In genomic region chr2:238471-239268, GRCh38 we compare ENCODE assay signal across 32 cellular contexts. TPM values are rescaled to one million over a fixed set of nuclear protein-coding genes. Genes with fewer than 3 reads are reported as not detected.
DNase-seq lines count a peak whose midpoint lies in the region; ATAC-seq and TF ChIP-seq lines count a peak whose summit lies in the region.
"Had no signal": no experiment of that assay in that cellular context is flagged by ENCODE, and none has a peak within 500 bp of the region (broad histone marks: within the 10 kb centered on the region; RNA-seq: fewer than 3 reads in every experiment).

No MANE protein-coding gene starts in this region.

- H3K27me3 Mint-ChIP-seq in effector memory CD8-positive, alpha-beta T cell: no peaks in the 10 kb centered on the region
- H3K27me3 Mint-ChIP-seq in natural killer cell (ENCODE audit: low read depth in 2 of 2) (no peaks in the 10 kb centered on the region), type B pancreatic cell (no peaks in the 10 kb centered on the region)
- H3K27me3 Mint-ChIP-seq: CD4-positive, alpha-beta memory T cell; naive B cell; T-cell had no signal

- peak overlapping the region; percentile 21 to 78 for H3K27ac Mint-ChIP-seq in effector memory CD8-positive, alpha-beta T cell
- H3K27ac Mint-ChIP-seq in natural killer cell: peak overlapping the region; percentile 91 to 94
- peak overlapping the region; percentile 39 for H3K27ac Mint-ChIP-seq in type B pancreatic cell
- H3K27ac Mint-ChIP-seq: CD4-positive, alpha-beta memory T cell; GM23338; T-cell had no signal

- no peaks in the 10 kb centered on the region for H3K9me3 Mint-ChIP-seq in effector memory CD8-positive, alpha-beta T cell
- H3K9me3 Mint-ChIP-seq in natural killer cell: peaks cover 0 to 3% of the 10 kb centered on the region in 2 donors
- H3K9me3 Mint-ChIP-seq in type B pancreatic cell: no peaks in the 10 kb centered on the region
- H3K9me3 Mint-ChIP-seq: GM23338 had no signal

- H3K4me3 Mint-ChIP-seq in effector memory CD8-positive, alpha-beta T cell: peak overlapping the region; percentile 49 to 57
- H3K4me3 Mint-ChIP-seq in natural killer cell (peak overlapping the region; percentile 84), type B pancreatic cell (no peak overlapping the region)
- H3K4me3 Mint-ChIP-seq: activated T-cell treated with anti-CD3 and anti-CD28 coated beads, Interleukin-2, amount 50 U/mL, for 4 hours; CD4-positive, alpha-beta memory T cell; GM23338; naive B cell; T-cell had no signal

- peaks cover 8% of the 10 kb centered on the region for H3K36me3 Mint-ChIP-seq in effector memory CD8-positive, alpha-beta T cell (ENCODE audit: insufficient read depth)
- H3K36me3 Mint-ChIP-seq in natural killer cell: peaks cover 28% of the 10 kb centered on the region
- peaks cover 41% of the 10 kb centered on the region for H3K36me3 Mint-ChIP-seq in type B pancreatic cell

- intact Hi-C loops in natural killer cell (cut with micrococcal nuclease): loop anchor here (5.0 kb wide), 2 partner anchors 46 to 61 kb away; no protein-coding TSS in a partner anchor

- H3K4me1 Mint-ChIP-seq in effector memory CD8-positive, alpha-beta T cell (ENCODE audit: low read depth in 2 of 2): peaks cover 11 to 21% of the 10 kb centered on the region in 2 donors
- H3K4me1 Mint-ChIP-seq in natural killer cell (peaks cover 42 to 47% of the 10 kb centered on the region in 2 donors), type B pancreatic cell (ENCODE audit: unreplicated experiment) (no peaks in the 10 kb centered on the region)
- H3K4me1 Mint-ChIP-seq: naive B cell had no signal

- ATAC-seq in effector memory CD8-positive, alpha-beta T cell (replicated peaks): peak; percentile 17
- peak; percentile 44 to 61 (median 52) for ATAC-seq in natural killer cell
- no peak for ATAC-seq in GM19035 (IDR thresholded peaks at IDR 0.05; ENCODE audit: unreplicated experiment)
- ATAC-seq: activated T-cell treated with anti-CD3 and anti-CD28 coated beads, Interleukin-2, amount 50 U/mL, for 4 hours; body of pancreas; GM23338; K562; psoas muscle; sciatic nerve; T-cell had no signal

- TF ChIP-seq CTCF in natural killer cell (IDR thresholded peaks at IDR 0.05) (no peak), type B pancreatic cell (conservative IDR thresholded peaks at IDR 0.05) (no peak)

- peak; percentile 7 for DNase-seq in NCI-H82 (lab: John Stamatoyannopoulos, UW)
- DNase-seq in NCI-H82 treated with DMSO at 0.1 percent for 48 hours (lab: John Stamatoyannopoulos, UW; ENCODE audit: unreplicated experiment): no peak
- DNase-seq in effector memory CD8-positive, alpha-beta T cell: no peak
- DNase-seq in natural killer cell: no peak
- DNase-seq in type B pancreatic cell (ENCODE audit: extremely low spot score, unreplicated experiment): no peak
- no peak for DNase-seq in inferior parietal cortex (ENCODE audit: extremely low spot score)
- DNase-seq in T1000 (lab: John Stamatoyannopoulos, UW): no peak
- DNase-seq: activated CD4-positive, CD25-positive, alpha-beta regulatory T cell; activated T-cell treated with anti-CD3 and anti-CD28 coated beads, Interleukin-2, amount 50 U/mL, for 4 hours; body of pancreas; CD4-positive, alpha-beta memory T cell; colonic mucosa; effector memory CD4-positive, alpha-beta T cell; left ventricle myocardium inferior; naive B cell; NCI-H1048; NCI-H1694; NCI-H446; occipital lobe; psoas muscle; stimulated activated CD4-positive, alpha-beta T cell treated with anti-CD3 and anti-CD28 coated beads, Interleukin-12 subunit alpha, Interleukin-12 subunit beta, amount 100 ng/mL, for 4 hours; stimulated activated CD4-positive, alpha-beta T cell treated with anti-CD3 and anti-CD28 coated beads, Interleukin-2, amount 100 ng/mL, for 48 hours; stomach; upper lobe of left lung had no signal

RNA-seq across cellular contexts. Expression of gene SH3YL1, which starts 25.2 kb away (rescaled TPM):
- total RNA-seq in natural killer cell (10 to 100 TPM; 28.3 to 42.2 (median 32.3) TPM), type B pancreatic cell (ENCODE audit: low replicate concordance) (61.4 and 110 TPM in 2 replicates)

RNA-seq across cellular contexts. Expression of gene ACP1, which starts 26.1 kb away (rescaled TPM):
- 100 to 1,000 TPM in 2 of 3 donors, 10 to 100 TPM in 1; 87.2 to 104 (median 102) TPM for total RNA-seq in natural killer cell
- 121 and 124 TPM in 2 replicates for total RNA-seq in type B pancreatic cell (ENCODE audit: low replicate concordance)

RNA-seq across cellular contexts. Expression of gene ALKAL2, which starts 49.2 kb away (rescaled TPM):
- total RNA-seq in natural killer cell: 1 to 10 TPM; 1.1 to 2.0 (median 1.7) TPM
- total RNA-seq in type B pancreatic cell (ENCODE audit: low replicate concordance): 3.5 and 10.6 TPM in 2 replicates
- total RNA-seq: activated T-cell treated with anti-CD3 and anti-CD28 coated beads, Interleukin-2, amount 50 U/mL, for 4 hours; CD4-positive, alpha-beta memory T cell; HT1080; K562; RPMI7951; SK-MEL-5 had no signal

Comparison
In these comparisons a context has a peak if more than half of its experiments do, and no peak if none do; other contexts are left out.
1. H3K27ac Mint-ChIP-seq: peak in every context shown above with its lines; median percentile 92 in natural killer cell; 50 in effector memory CD8-positive, alpha-beta T cell; 39 in type B pancreatic cell.